Comparison of ENCODE assay signal across 1 cellular context in genomic region chr17:8079291-8080207, GRCh38.
TF ChIP-seq lines count a peak whose summit lies in the region.

No MANE protein-coding gene starts in this region.

TF ChIP-seq in H1, 55 proteins besides CTCF, POLR2A, EP300 and RAD21 (continued from another document):
- TF ChIP-seq RBBP5 (IDR thresholded peaks at IDR 0.05; ENCODE audit: borderline replicate concordance, low read depth, low read length) (peak; percentile 77), TEAD4 (IDR thresholded peaks at IDR 0.05; ENCODE audit: low read depth, low read length) (no peak), BCL11A (IDR thresholded peaks at IDR 0.05; ENCODE audit: low read depth in 2 of 2, low read length in 2 of 2) (no peak), RNF2 (IDR thresholded peaks at IDR 0.05; ENCODE audit: borderline replicate concordance, low read depth, low read length, missing control alignments, poor library complexity, severe bottlenecking) (no peak), TBP (IDR thresholded peaks at IDR 0.05; ENCODE audit: low read depth, low read length) (peak; percentile 53; the same call in 1 of the 2 replicates), TAF7 (optimal IDR thresholded peaks at IDR 0.05; ENCODE audit: borderline replicate concordance, low read depth, low read length) (no peak), CEBPB (IDR thresholded peaks at IDR 0.05; ENCODE audit: low read depth, low read length) (no peak), CTBP2 (IDR thresholded peaks at IDR 0.05; ENCODE audit: borderline replicate concordance, insufficient read depth, insufficient read length, low read length) (peak; percentile 82), POLR2AphosphoS5 (IDR thresholded peaks at IDR 0.05; ENCODE audit: low read depth, low read length) (no peak; the same call in 1 of the 2 replicates), FOSL1 (IDR thresholded peaks at IDR 0.05; ENCODE audit: insufficient read depth, low read depth, low read length) (no peak), E2F6 (IDR thresholded peaks at IDR 0.05) (peak; percentile 12), YY1 (IDR thresholded peaks at IDR 0.05; ENCODE audit: low read depth, low read length) (peak; percentile 87), NRF1 (IDR thresholded peaks at IDR 0.05; ENCODE audit: low read depth, low read length) (no peak; the same call in 1 of the 2 replicates), GTF2F1 (IDR thresholded peaks at IDR 0.05; ENCODE audit: borderline replicate concordance, low read depth, low read length) (no peak), BACH1 (IDR thresholded peaks at IDR 0.05; ENCODE audit: low read length) (no peak), JUND (IDR thresholded peaks at IDR 0.05; ENCODE audit: low read length) (peak; percentile 46; the same call in 1 of the 2 replicates), RFX5 (IDR thresholded peaks at IDR 0.05; ENCODE audit: borderline replicate concordance, low read depth, low read length) (no peak), SRF (IDR thresholded peaks at IDR 0.05; ENCODE audit: low read depth, low read length) (no peak), KDM4A (IDR thresholded peaks at IDR 0.05; ENCODE audit: low read depth, low read length, severe bottlenecking) (peak; percentile 95), NANOG (IDR thresholded peaks at IDR 0.05; ENCODE audit: insufficient read depth, low read depth, low read length, poor library complexity, severe bottlenecking) (no peak), USF2 (IDR thresholded peaks at IDR 0.05; ENCODE audit: low read length) (no peak), KDM1A (IDR thresholded peaks at IDR 0.05; ENCODE audit: borderline replicate concordance, low read length) (no peak), CHD1 (IDR thresholded peaks at IDR 0.05; ENCODE audit: low read depth, low read length) (no peak), BRCA1 (IDR thresholded peaks at IDR 0.05; ENCODE audit: low read depth, low read length) (no peak), CBX8 (IDR thresholded peaks at IDR 0.05; ENCODE audit: borderline replicate concordance, low read depth, low read length) (no peak), SAP30 (IDR thresholded peaks at IDR 0.05; ENCODE audit: insufficient read depth, insufficient replicate concordance, low read length) (no peak), ATF2 (IDR thresholded peaks at IDR 0.05; ENCODE audit: low read length) (no peak), SP2 (IDR thresholded peaks at IDR 0.05; ENCODE audit: low read length) (no peak), ATF3 (IDR thresholded peaks at IDR 0.05; ENCODE audit: insufficient read depth, low read depth, low read length) (no peak), SIRT6 (IDR thresholded peaks at IDR 0.05; ENCODE audit: low read length) (no peak), CREB1 (IDR thresholded peaks at IDR 0.05) (peak; percentile 68; the same call in 1 of the 2 replicates), CHD7 (IDR thresholded peaks at IDR 0.05; ENCODE audit: insufficient replicate concordance, low read length) (no peak), PHF8 (conservative IDR thresholded peaks at IDR 0.05; ENCODE audit: low read depth, low read length) (no peak), MAX (IDR thresholded peaks at IDR 0.05) (peak; percentile 63), GABPA (IDR thresholded peaks at IDR 0.05; ENCODE audit: borderline replicate concordance, insufficient read depth, low read length) (peak; percentile 36; the same call in 1 of the 2 replicates), KDM5A (IDR thresholded peaks at IDR 0.05; ENCODE audit: low read length) (no peak), ASH2L (IDR thresholded peaks at IDR 0.05; ENCODE audit: low read length) (no peak), TAF1 (IDR thresholded peaks at IDR 0.05; ENCODE audit: low read depth, low read length) (no peak), EGR1 (IDR thresholded peaks at IDR 0.05; ENCODE audit: borderline replicate concordance, low read depth, low read length) (no peak), HDAC2 (IDR thresholded peaks at IDR 0.05; ENCODE audit: borderline replicate concordance in 1 of 2, low read depth in 2 of 2, low read length in 2 of 2) (no peak), SUZ12 (IDR thresholded peaks at IDR 0.05; ENCODE audit: low read length) (no peak; the same call in 1 of the 2 replicates), RXRA (IDR thresholded peaks at IDR 0.05; ENCODE audit: insufficient read depth, low read depth, low read length) (no peak), SIX5 (IDR thresholded peaks at IDR 0.05; ENCODE audit: low read depth, low read length) (no peak), SP4 (IDR thresholded peaks at IDR 0.05; ENCODE audit: low read length) (0 out of 2 replicates have a peak, but pooled peaks have one; percentile 27), TCF12 (IDR thresholded peaks at IDR 0.05; ENCODE audit: low read depth, low read length) (no peak), HDAC6 (IDR thresholded peaks at IDR 0.05; ENCODE audit: low read depth, low read length) (no peak), JUN (IDR thresholded peaks at IDR 0.05; ENCODE audit: low read depth, low read length) (no peak)
TF ChIP-seq in H1: peak in this region for 13.
